Comparison of ENCODE assay signal across 8 cellular contexts in genomic region chr10:95601116-95601719, GRCh38. TPM values are rescaled to one million over a fixed set of nuclear protein-coding genes. Genes with fewer than 3 reads are reported as not detected.
DNase-seq lines count a peak whose midpoint lies in the region; FAIRE-seq and TF ChIP-seq lines count a peak whose summit lies in the region.

No MANE protein-coding gene starts in this region.

- H3K79me2 ChIP-seq in MM.1S (ENCODE audit: low read length), result no peaks in the 10 kb centered on the region
- H3K79me2 ChIP-seq in osteoblast (ENCODE audit: insufficient read depth, low read length), result no peaks in the 10 kb centered on the region

- no peak overlapping the region for H3K4me3 ChIP-seq in MM.1S (ENCODE audit: low read length)
- H3K4me3 ChIP-seq in osteoblast (ENCODE audit: insufficient read depth, low read length), result no peak overlapping the region
- H3K4me3 ChIP-seq in uterus, result no peak overlapping the region

- no peaks in the 10 kb centered on the region for H3F3A ChIP-seq in MM.1S (ENCODE audit: insufficient read depth, low read length)

- H3K4me2 ChIP-seq in MM.1S (ENCODE audit: low read depth, low read length), result no peak overlapping the region
- no peak overlapping the region for H3K4me2 ChIP-seq in osteoblast (ENCODE audit: insufficient read depth, low read length)

- H3K9ac ChIP-seq in MM.1S (ENCODE audit: low read length), result no peak overlapping the region

- TF ChIP-seq CTCF in MM.1S (IDR thresholded peaks at IDR 0.05; ENCODE audit: low read length) (peak; percentile 93), glutamatergic neuron (IDR thresholded peaks at IDR 0.05; ENCODE audit: partially characterized antibody, unreplicated experiment) (peak; percentile 71), osteoblast (IDR thresholded peaks at IDR 0.05; ENCODE audit: extremely low read depth, low read depth, low read length) (peak; percentile 99), uterus (IDR thresholded peaks at IDR 0.05) (peak; percentile 95 to 97 (median 96))

- H2AFZ ChIP-seq in MM.1S (ENCODE audit: low read length) (peak overlapping the region; percentile 22; the same call in 1 of the 2 replicates), osteoblast (ENCODE audit: low read length) (no peak overlapping the region)

- no peaks in the 10 kb centered on the region for H3K9me2 ChIP-seq in MM.1S (replicated peaks; ENCODE audit: insufficient read depth, low read length)

- intact Hi-C loops in uterus (cut with DNase I; ENCODE audit: low total_unique reads), result loop anchor here (5.0 kb wide), 2 partner anchors 169 to 229 kb away; no protein-coding TSS in a partner anchor

- H4K20me1 ChIP-seq in MM.1S (ENCODE audit: insufficient read depth, low read length), result no peaks in the 10 kb centered on the region
- H4K20me1 ChIP-seq in osteoblast (ENCODE audit: insufficient read depth, low read length), result no peaks in the 10 kb centered on the region

- peak; percentile 85 for DNase-seq in A172 (ENCODE audit: low spot score)
- DNase-seq in GM12892 (ENCODE audit: insufficient read length), result peak; percentile 26
- DNase-seq in MM.1S, result peak; percentile 70
- DNase-seq in RPMI8226, result peak; percentile 62
- peak; percentile 38 for DNase-seq in activated naive CD4-positive, alpha-beta T cell treated with anti-CD3 and anti-CD28 coated beads, Interleukin-2, amount 50 U/mL, for 16 hours
- peak; percentile 82 for DNase-seq in glutamatergic neuron
- peak; percentile 90 for DNase-seq in osteoblast (ENCODE audit: insufficient read length, low spot score, missing footprints)
- DNase-seq in uterus, result peak; percentile 84 to 91

- peak; percentile 76 for FAIRE-seq in GM12892 (lab: Jason Lieb, UNC)

- H3K27ac Mint-ChIP-seq in glutamatergic neuron (ENCODE audit: unreplicated experiment), result no peak overlapping the region

- H3K36me3 ChIP-seq in MM.1S (replicated peaks; ENCODE audit: insufficient read depth, low read length) (no peaks in the 10 kb centered on the region; the same call in 1 of the 2 replicates), osteoblast (ENCODE audit: insufficient read depth, low read length) (peaks cover 15% of the 10 kb centered on the region), uterus (no peaks in the 10 kb centered on the region)

- H3K27me3 ChIP-seq in MM.1S (replicated peaks; ENCODE audit: insufficient read depth, low read length) (no peaks in the 10 kb centered on the region), osteoblast (ENCODE audit: insufficient read depth, low read length) (no peaks in the 10 kb centered on the region), uterus (no peaks in the 10 kb centered on the region)

- H3K4me1 Mint-ChIP-seq in glutamatergic neuron (ENCODE audit: low read depth, unreplicated experiment), result peaks cover 3% of the 10 kb centered on the region

- H3K9me3 ChIP-seq in MM.1S (replicated peaks; ENCODE audit: insufficient read depth, low read length) (no peaks in the 10 kb centered on the region), osteoblast (ENCODE audit: low read depth, low read length) (no peaks in the 10 kb centered on the region), uterus (peaks cover 0 to 3% of the 10 kb centered on the region in 2 donors)

- H3K4me1 ChIP-seq in MM.1S (ENCODE audit: low read length) (no peaks in the 10 kb centered on the region), osteoblast (ENCODE audit: insufficient read depth, low read length) (no peaks in the 10 kb centered on the region), uterus (peaks cover 0 to 4% of the 10 kb centered on the region in 2 donors)

- no peak overlapping the region for H3K4me3 Mint-ChIP-seq in glutamatergic neuron (ENCODE audit: unreplicated experiment)

- TF ChIP-seq POLR2A in GM12892 (IDR thresholded peaks at IDR 0.05; ENCODE audit: low read depth, low read length) (no peak), uterus (IDR thresholded peaks at IDR 0.05) (no peak)

- peaks cover 2% of the 10 kb centered on the region for H3K9me3 Mint-ChIP-seq in glutamatergic neuron (ENCODE audit: unreplicated experiment)

- H3K27ac ChIP-seq in MM.1S (ENCODE audit: low read length), result no peak overlapping the region
- no peak overlapping the region for H3K27ac ChIP-seq in osteoblast (ENCODE audit: low read depth, low read length)
- H3K27ac ChIP-seq in uterus, result peak overlapping the region in 1 of 2 donors; percentile 63

- no peaks in the 10 kb centered on the region for H3K36me3 Mint-ChIP-seq in glutamatergic neuron (ENCODE audit: unreplicated experiment)

- H3K27me3 Mint-ChIP-seq in glutamatergic neuron (ENCODE audit: unreplicated experiment), result no peaks in the 10 kb centered on the region

RNA-seq across cellular contexts. Expression of gene SORBS1, which starts 40.0 kb away (rescaled TPM):
- total RNA-seq in A172 (2014; rRNA removed; shearing (Covaris generic)), result 0.91 and 2.5 TPM in 2 replicates
- polyA plus RNA-seq in GM12892 (2012; ENCODE audit: missing spikeins), result 2.2 TPM
- total RNA-seq in glutamatergic neuron (ENCODE audit: unreplicated experiment) (221 TPM), osteoblast (0.29 and 0.72 TPM in 2 replicates), uterus (100 to 1,000 TPM in 3 of 4 donors, 10 to 100 TPM in 1; 89.9 to 422 (median 271) TPM)

RNA-seq across cellular contexts. Expression of gene ALDH18A1, which starts 55.3 kb away (rescaled TPM):
- total RNA-seq in A172 (2014; rRNA removed; shearing (Covaris generic)), result 88.8 and 94.9 TPM in 2 replicates
- polyA plus RNA-seq in GM12892 (2012; ENCODE audit: missing spikeins), result 57.3 TPM
- total RNA-seq in glutamatergic neuron (ENCODE audit: unreplicated experiment), result 32.2 TPM
- total RNA-seq in osteoblast, result 93.1 and 98.4 TPM in 2 replicates
- total RNA-seq in uterus, result 100 to 1,000 TPM in 1 of 4 donors, 10 to 100 TPM in 1, 1 to 10 TPM in 2; 4.7 to 112 (median 21.7) TPM

Comparison
In these comparisons a context has a peak if more than half of its experiments do, and no peak if none do; other contexts are left out.
1. DNase-seq: peak in every context shown above with its lines; median percentile 90 in osteoblast; 88 in uterus; 85 in A172; 82 in glutamatergic neuron; 70 in MM.1S; 62 in RPMI8226; 38 in activated naive CD4-positive, alpha-beta T cell treated with anti-CD3 and anti-CD28 coated beads, Interleukin-2, amount 50 U/mL, for 16 hours; 26 in GM12892.
2. RNA of gene SORBS1, which starts 40.0 kb away (total RNA-seq): 89.9 to 422 TPM in uterus and 221 TPM in glutamatergic neuron (single experiment); 0.91 to 2.5 TPM in A172 and 0.29 to 0.72 TPM in osteoblast; every median in the first group is over 10 times any median in the second.
3. Peak in every context shown above with its lines, with median percentiles within 50 percentile points of each other: CTCF ChIP-seq.